Comparison of ENCODE assay signal across 9 cellular contexts in the genomic region with DNA sequence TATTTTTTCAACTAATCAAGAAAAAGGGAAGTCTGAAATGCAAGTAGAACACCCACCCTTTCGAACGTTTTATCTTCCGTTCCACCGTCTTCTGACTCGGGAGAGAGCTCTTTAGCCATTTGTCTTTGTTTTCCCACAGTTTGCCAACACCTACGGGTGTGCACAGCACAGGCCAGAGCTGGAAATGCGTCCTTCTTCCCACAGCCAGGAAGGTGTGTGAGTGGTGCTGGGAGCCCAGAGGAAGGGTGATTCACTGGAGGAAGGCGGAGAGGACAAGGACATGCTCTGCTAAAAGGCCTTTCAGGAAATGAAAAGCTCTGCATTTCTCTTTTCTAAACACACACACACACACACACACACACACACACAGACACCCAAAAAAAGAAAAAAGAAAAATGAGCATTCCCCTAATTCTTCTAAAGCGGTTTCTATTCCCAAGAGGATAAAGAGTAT. TPM values are rescaled to one million over a fixed set of nuclear protein-coding genes. Genes with fewer than 3 reads are reported as not detected.
DNase-seq lines count a peak whose midpoint lies in the region; ATAC-seq, FAIRE-seq and TF ChIP-seq lines count a peak whose summit lies in the region.
"Had no signal": no experiment of that assay in that cellular context is flagged by ENCODE, and none has a peak within 500 bp of the region (broad histone marks: within the 10 kb centered on the region; RNA-seq: fewer than 3 reads in every experiment).

No MANE protein-coding gene starts in this region.

- no peak overlapping the region for H3K4me3 ChIP-seq in mammary epithelial cell (replicated peaks in 1 of 3; ENCODE audit: insufficient read depth in 1 of 3, low read depth in 2 of 3, low read length in 3 of 3)
- no peak overlapping the region for H3K4me3 ChIP-seq in kidney (ENCODE audit: low read length in 2 of 2)
- no peak overlapping the region for H3K4me3 ChIP-seq in naive thymus-derived CD4-positive, alpha-beta T cell (ENCODE audit: low read length)

- WGBS in mammary epithelial cell (ENCODE audit: low coverage, missing lambda C conversion rate) = 17% methylated on average over 9 of the region's 9 CpGs

- H3K4me1 Mint-ChIP-seq in naive thymus-derived CD4-positive, alpha-beta T cell = peaks cover 0 to 20% (median 6%) of the 10 kb centered on the region in 7 donors

- H3K4me2 ChIP-seq in mammary epithelial cell (ENCODE audit: insufficient read depth, low read depth, low read length) = peak overlapping the region; percentile 57

- H3K9me3 Mint-ChIP-seq in naive thymus-derived CD4-positive, alpha-beta T cell = peaks cover 0 to under 1% (median 0%) of the 10 kb centered on the region in 11 donors

- peak overlapping the region; percentile 14 for H3K9ac ChIP-seq in mammary epithelial cell (ENCODE audit: insufficient read depth, low read length)
- no peak overlapping the region for H3K9ac ChIP-seq in kidney (ENCODE audit: low read length in 2 of 2)

- intact Hi-C loops in mammary epithelial cell (cut with micrococcal nuclease) = loop anchor here (1.0 to 5.0 kb wide), 2 partner anchors 39 to 41 kb away; no protein-coding TSS in a partner anchor
- intact Hi-C loops in kidney (cut with DNase I) = no loop called here
- intact Hi-C loops in naive thymus-derived CD4-positive, alpha-beta T cell (cut with micrococcal nuclease) = no loop called here

- peak overlapping the region; percentile 22 for H3K27ac ChIP-seq in mammary epithelial cell (ENCODE audit: insufficient read depth, low read depth, low read length)
- peak overlapping the region in 1 of 2 donors; percentile 18 for H3K27ac ChIP-seq in kidney (ENCODE audit: low read depth in 2 of 2, low read length in 2 of 2)
- H3K27ac ChIP-seq in substantia nigra (ENCODE audit: low read depth, low read length, poor library complexity, severe bottlenecking) = peak overlapping the region; percentile 77
- no peak overlapping the region for H3K27ac ChIP-seq in naive thymus-derived CD4-positive, alpha-beta T cell (ENCODE audit: low read depth, low read length)

- TF ChIP-seq CTCF in mammary epithelial cell (conservative IDR thresholded peaks at IDR 0.05 in 1 of 2, IDR thresholded peaks at IDR 0.05 in 1 of 2; ENCODE audit: extremely low read depth in 1 of 2, insufficient read depth in 1 of 2, low read depth in 1 of 2, low read length in 2 of 2) (no peak), kidney (IDR thresholded peaks at IDR 0.05; ENCODE audit: borderline replicate concordance, extremely low read depth, insufficient read depth) (no peak)

- peak overlapping the region; percentile 46 for H2AFZ ChIP-seq in mammary epithelial cell (ENCODE audit: low read depth, low read length)

- CTCF ChIA-PET in mammary epithelial cell (lab: Charles Lee; ENCODE audit: low non-redundant PET) = interaction anchor here (0.6 kb wide), 1 partner anchor 13 kb away, joined by 4 read pairs; no protein-coding TSS in a partner anchor
- CTCF ChIA-PET in naive thymus-derived CD4-positive, alpha-beta T cell (lab: Charles Lee) = no interaction called here

- H3K27me3 ChIP-seq in mammary epithelial cell (ENCODE audit: insufficient read depth, low read length) = no peaks in the 10 kb centered on the region
- no peaks in the 10 kb centered on the region for H3K27me3 ChIP-seq in naive thymus-derived CD4-positive, alpha-beta T cell (ENCODE audit: control insufficient read depth in 2 of 2, insufficient read depth in 2 of 2, low read length in 2 of 2)

- no peaks in the 10 kb centered on the region for H4K20me1 ChIP-seq in mammary epithelial cell (ENCODE audit: insufficient read depth, low read length)

- H3K9me3 ChIP-seq in mammary epithelial cell (replicated peaks; ENCODE audit: insufficient read depth, low read length) (no peaks in the 10 kb centered on the region), kidney (ENCODE audit: control insufficient read depth in 1 of 2, low read length in 2 of 2) (no peaks in the 10 kb centered on the region)
- no peaks in the 10 kb centered on the region for H3K9me3 ChIP-seq in naive thymus-derived CD4-positive, alpha-beta T cell (ENCODE audit: control insufficient read depth in 2 of 3, low read length in 3 of 3)

- H3K4me1 ChIP-seq in mammary epithelial cell (ENCODE audit: insufficient read depth, low read length) (peaks cover 34% of the 10 kb centered on the region), kidney (ENCODE audit: control insufficient read depth in 1 of 2, insufficient read depth in 1 of 2, low read depth in 1 of 2, low read length in 2 of 2) (peaks cover 0 to 3% of the 10 kb centered on the region in 2 donors)
- no peaks in the 10 kb centered on the region for H3K4me1 ChIP-seq in naive thymus-derived CD4-positive, alpha-beta T cell (ENCODE audit: control insufficient read depth in 2 of 2, insufficient read depth in 2 of 2, low read length in 2 of 2)

- ATAC-seq in naive thymus-derived CD4-positive, alpha-beta T cell = no peak

- H3K79me2 ChIP-seq in mammary epithelial cell (ENCODE audit: insufficient read depth, low read length) = peaks cover 58% of the 10 kb centered on the region

- BruUV-seq in mammary epithelial cell (replicated peaks; lab: Mats Ljungman, UMichigan) = no TSS peak

- POLR2A ChIA-PET in naive thymus-derived CD4-positive, alpha-beta T cell (lab: Charles Lee) = interaction anchor here (0.9 kb wide), 1 partner anchor 628 kb away, joined by 3 read pairs; no protein-coding TSS in a partner anchor

- no peak overlapping the region for H3K4me3 Mint-ChIP-seq in naive thymus-derived CD4-positive, alpha-beta T cell

- H3K27ac Mint-ChIP-seq in naive thymus-derived CD4-positive, alpha-beta T cell = no peak overlapping the region

- no peak for FAIRE-seq in kidney (lab: Jason Lieb, UNC)

- peaks cover 3% of the 10 kb centered on the region for H3K36me3 ChIP-seq in mammary epithelial cell (ENCODE audit: insufficient read depth, low read length)
- peaks cover 0 to 5% of the 10 kb centered on the region in 2 donors for H3K36me3 ChIP-seq in kidney (ENCODE audit: control insufficient read depth in 1 of 2, insufficient read depth in 2 of 2, low read length in 2 of 2)
- peaks cover 0 to 5% (median 0%) of the 10 kb centered on the region in 3 experiments for H3K36me3 ChIP-seq in naive thymus-derived CD4-positive, alpha-beta T cell (ENCODE audit: control insufficient read depth in 2 of 3, insufficient read depth in 3 of 3, low read length in 3 of 3)

- in situ Hi-C loops in mammary epithelial cell (cut with MboI; ENCODE audit: low sequenced_read_pairs in 2 of 2) = no loop called here

- dilution Hi-C loops in mammary epithelial cell (cut with HindIII; ENCODE audit: low sequenced_read_pairs) = no loop called here

- H3K27me3 Mint-ChIP-seq in naive thymus-derived CD4-positive, alpha-beta T cell = no peaks in the 10 kb centered on the region

- DNase-seq in HT-29 (ENCODE audit: low spot score) (peak; percentile 74), mammary epithelial cell (peak; percentile 83), kidney (peak; percentile 78), substantia nigra (lab: John Stamatoyannopoulos, UW) (peak in 13 of 49 donors; percentile 10 to 69 (median 30)), GM19240 (ENCODE audit: insufficient read length, low spot score) (no peak), germinal center (ENCODE audit: low spot score) (no peak)
- no peak for DNase-seq in activated CD4-positive, alpha-beta T cell treated with anti-CD3 and anti-CD28 coated beads for 48 hours
- DNase-seq in naive thymus-derived CD4-positive, alpha-beta T cell = no peak
- DNase-seq: activated T-cell treated with anti-CD3 and anti-CD28 coated beads, Interleukin-2, amount 50 U/mL, for 48 hours had no signal

- H3K36me3 Mint-ChIP-seq in naive thymus-derived CD4-positive, alpha-beta T cell = peaks cover 0 to 54% (median 14%) of the 10 kb centered on the region in 5 donors

RNA-seq across cellular contexts. Expression of gene ENDOD1, which starts 18.5 kb away (rescaled TPM):
- 33.7 and 37.0 TPM in 2 replicates for total RNA-seq in HT-29 (2014; rRNA removed; shearing (Covaris generic))
- total RNA-seq in mammary epithelial cell (100 to 1,000 TPM in 1 of 2 donors, 10 to 100 TPM in 1; 47.9 to 206 TPM), kidney (69.0 TPM)
- polyA plus RNA-seq in mammary epithelial cell (37.2 TPM), kidney (ENCODE audit: insufficient read depth, low read depth, low replicate concordance) (19.3 TPM)
- polyA minus RNA-seq in mammary epithelial cell = 66.9 TPM
- total RNA-seq in naive thymus-derived CD4-positive, alpha-beta T cell = 10 to 100 TPM in 1 of 5 experiments, 1 to 10 TPM in 4; 4.7 to 23.2 (median 8.6) TPM
- 1 to 10 TPM; 5.3 to 6.0 TPM for polyA plus RNA-seq in naive thymus-derived CD4-positive, alpha-beta T cell

RNA-seq across cellular contexts. Expression of gene SRSF8, which starts 41.5 kb away (rescaled TPM):
- 20.2 and 22.4 TPM in 2 replicates for total RNA-seq in HT-29 (2014; rRNA removed; shearing (Covaris generic))
- total RNA-seq in mammary epithelial cell = 10 to 100 TPM; 47.2 to 48.5 TPM
- polyA plus RNA-seq in mammary epithelial cell = 29.3 TPM
- 2.9 TPM for polyA minus RNA-seq in mammary epithelial cell
- 64.2 TPM for total RNA-seq in kidney
- polyA plus RNA-seq in kidney (ENCODE audit: insufficient read depth, low read depth, low replicate concordance) = 45.6 TPM
- total RNA-seq in naive thymus-derived CD4-positive, alpha-beta T cell = 100 to 1,000 TPM in 2 of 5 experiments, 10 to 100 TPM in 3; 42.3 to 112 (median 53.4) TPM
- 100 to 1,000 TPM in 1 of 2 donors, 10 to 100 TPM in 1; 86.2 to 116 TPM for polyA plus RNA-seq in naive thymus-derived CD4-positive, alpha-beta T cell

RNA-seq across cellular contexts. Expression of gene KDM4F, which starts 59.0 kb away (rescaled TPM):
- not detected in 2 replicates for total RNA-seq in HT-29 (2014; rRNA removed; shearing (Covaris generic))
- total RNA-seq in mammary epithelial cell (not detected), kidney (not detected)
- polyA plus RNA-seq in mammary epithelial cell (not detected), kidney (ENCODE audit: insufficient read depth, low read depth, low replicate concordance) (not detected)
- not detected for polyA minus RNA-seq in mammary epithelial cell
- total RNA-seq in naive thymus-derived CD4-positive, alpha-beta T cell = not detected
- polyA plus RNA-seq in naive thymus-derived CD4-positive, alpha-beta T cell = not detected

Comparison
In these comparisons a context has a peak if more than half of its experiments do, and no peak if none do; other contexts are left out.
1. DNase-seq: peak in HT-29 (single experiment), mammary epithelial cell (single experiment) and kidney (single experiment); none in GM19240 (single experiment), germinal center (single experiment), activated CD4-positive, alpha-beta T cell treated with anti-CD3 and anti-CD28 coated beads for 48 hours (single experiment) and naive thymus-derived CD4-positive, alpha-beta T cell (0 of 9).